Comparison of ENCODE assay signal across 2 cellular contexts in the genomic region with DNA sequence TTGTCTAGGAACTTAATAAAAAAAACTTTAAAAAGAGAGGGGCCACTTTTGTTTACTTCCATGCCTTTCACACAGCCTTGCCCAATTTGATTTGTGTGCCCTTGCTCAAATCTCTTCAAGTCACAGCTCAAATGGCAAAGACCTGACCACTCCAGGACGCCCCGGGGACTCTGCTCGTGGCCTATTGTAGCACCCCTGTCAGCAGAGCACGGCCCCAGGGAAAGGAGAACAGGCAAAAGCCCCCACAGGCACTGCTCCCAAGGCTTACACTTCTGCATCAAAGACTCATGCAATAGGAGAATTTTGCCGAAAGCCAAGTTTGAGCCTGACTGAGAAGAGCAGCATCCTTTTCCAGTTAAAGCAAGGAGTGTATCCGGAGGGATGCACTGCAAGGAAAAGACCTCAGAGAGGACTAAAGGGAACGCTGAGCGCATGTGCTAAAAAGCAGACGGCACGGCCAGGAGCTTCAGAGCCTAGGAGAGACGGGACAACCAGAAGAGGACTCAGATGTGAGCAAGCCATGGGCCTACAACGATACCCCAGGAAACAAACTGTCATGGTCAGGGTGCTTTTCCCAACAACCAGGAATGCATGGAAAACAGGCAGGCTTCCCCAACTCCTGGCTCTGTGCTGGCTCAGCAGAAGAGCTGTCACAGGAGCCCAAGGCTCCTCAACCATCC.
TF ChIP-seq lines count a peak whose summit lies in the region.

No MANE protein-coding gene starts in this region.

TF ChIP-seq in GM12878, 131 proteins besides CTCF, POLR2A, EP300 and RAD21:
- no peak for TF ChIP-seq ZNF274 (IDR thresholded peaks at IDR 0.05; ENCODE audit: insufficient read depth, insufficient read length)
- no peak for TF ChIP-seq SMARCA5 (IDR thresholded peaks at IDR 0.05)
- TF ChIP-seq, protein P1, sequence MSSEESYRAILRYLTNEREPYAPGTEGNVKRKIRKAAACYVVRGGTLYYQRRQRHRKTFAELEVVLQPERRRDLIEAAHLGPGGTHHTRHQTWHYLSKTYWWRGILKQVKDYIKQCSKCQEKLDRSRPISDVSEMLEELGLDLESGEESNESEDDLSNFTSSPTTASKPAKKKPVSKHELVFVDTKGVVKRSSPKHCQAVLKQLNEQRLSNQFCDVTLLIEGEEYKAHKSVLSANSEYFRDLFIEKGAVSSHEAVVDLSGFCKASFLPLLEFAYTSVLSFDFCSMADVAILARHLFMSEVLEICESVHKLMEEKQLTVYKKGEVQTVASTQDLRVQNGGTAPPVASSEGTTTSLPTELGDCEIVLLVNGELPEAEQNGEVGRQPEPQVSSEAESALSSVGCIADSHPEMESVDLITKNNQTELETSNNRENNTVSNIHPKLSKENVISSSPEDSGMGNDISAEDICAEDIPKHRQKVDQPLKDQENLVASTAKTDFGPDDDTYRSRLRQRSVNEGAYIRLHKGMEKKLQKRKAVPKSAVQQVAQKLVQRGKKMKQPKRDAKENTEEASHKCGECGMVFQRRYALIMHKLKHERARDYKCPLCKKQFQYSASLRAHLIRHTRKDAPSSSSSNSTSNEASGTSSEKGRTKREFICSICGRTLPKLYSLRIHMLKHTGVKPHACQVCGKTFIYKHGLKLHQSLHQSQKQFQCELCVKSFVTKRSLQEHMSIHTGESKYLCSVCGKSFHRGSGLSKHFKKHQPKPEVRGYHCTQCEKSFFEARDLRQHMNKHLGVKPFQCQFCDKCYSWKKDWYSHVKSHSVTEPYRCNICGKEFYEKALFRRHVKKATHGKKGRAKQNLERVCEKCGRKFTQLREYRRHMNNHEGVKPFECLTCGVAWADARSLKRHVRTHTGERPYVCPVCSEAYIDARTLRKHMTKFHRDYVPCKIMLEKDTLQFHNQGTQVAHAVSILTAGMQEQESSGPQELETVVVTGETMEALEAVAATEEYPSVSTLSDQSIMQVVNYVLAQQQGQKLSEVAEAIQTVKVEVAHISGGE (CRISPR knock-in tag; IDR thresholded peaks at IDR 0.05) = no peak
- TF ChIP-seq ZNF217 (IDR thresholded peaks at IDR 0.05) = no peak
- TF ChIP-seq MEF2B (IDR thresholded peaks at IDR 0.05; ENCODE audit: partially characterized antibody, poor library complexity, severe bottlenecking) = no peak
- TF ChIP-seq ESRRA (IDR thresholded peaks at IDR 0.05; ENCODE audit: low read length) = no peak
- no peak for TF ChIP-seq SIX5 (IDR thresholded peaks at IDR 0.05; ENCODE audit: low read depth, low read length, severe bottlenecking)
- TF ChIP-seq, protein P2, sequence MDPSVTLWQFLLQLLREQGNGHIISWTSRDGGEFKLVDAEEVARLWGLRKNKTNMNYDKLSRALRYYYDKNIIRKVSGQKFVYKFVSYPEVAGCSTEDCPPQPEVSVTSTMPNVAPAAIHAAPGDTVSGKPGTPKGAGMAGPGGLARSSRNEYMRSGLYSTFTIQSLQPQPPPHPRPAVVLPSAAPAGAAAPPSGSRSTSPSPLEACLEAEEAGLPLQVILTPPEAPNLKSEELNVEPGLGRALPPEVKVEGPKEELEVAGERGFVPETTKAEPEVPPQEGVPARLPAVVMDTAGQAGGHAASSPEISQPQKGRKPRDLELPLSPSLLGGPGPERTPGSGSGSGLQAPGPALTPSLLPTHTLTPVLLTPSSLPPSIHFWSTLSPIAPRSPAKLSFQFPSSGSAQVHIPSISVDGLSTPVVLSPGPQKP (IDR thresholded peaks at IDR 0.05; ENCODE audit: low read depth, low read length) = no peak

TF ChIP-seq in HEK293T, 16 proteins besides CTCF, POLR2A, EP300 and RAD21 (continued from another document):
- no peak for TF ChIP-seq ELF4 (IDR thresholded peaks at IDR 0.05)
- no peak for TF ChIP-seq HDGF (IDR thresholded peaks at IDR 0.05; ENCODE audit: borderline replicate concordance)
- TF ChIP-seq, protein P3, sequence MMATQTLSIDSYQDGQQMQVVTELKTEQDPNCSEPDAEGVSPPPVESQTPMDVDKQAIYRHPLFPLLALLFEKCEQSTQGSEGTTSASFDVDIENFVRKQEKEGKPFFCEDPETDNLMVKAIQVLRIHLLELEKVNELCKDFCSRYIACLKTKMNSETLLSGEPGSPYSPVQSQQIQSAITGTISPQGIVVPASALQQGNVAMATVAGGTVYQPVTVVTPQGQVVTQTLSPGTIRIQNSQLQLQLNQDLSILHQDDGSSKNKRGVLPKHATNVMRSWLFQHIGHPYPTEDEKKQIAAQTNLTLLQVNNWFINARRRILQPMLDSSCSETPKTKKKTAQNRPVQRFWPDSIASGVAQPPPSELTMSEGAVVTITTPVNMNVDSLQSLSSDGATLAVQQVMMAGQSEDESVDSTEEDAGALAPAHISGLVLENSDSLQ (IDR thresholded peaks at IDR 0.05) = no peak
- TF ChIP-seq ARNT (IDR thresholded peaks at IDR 0.05) = no peak
- TF ChIP-seq ZNF384 (IDR thresholded peaks at IDR 0.05) = no peak
- no peak for TF ChIP-seq LEF1 (IDR thresholded peaks at IDR 0.05; ENCODE audit: borderline replicate concordance)
- no peak for TF ChIP-seq TARDBP (IDR thresholded peaks at IDR 0.05)
- TF ChIP-seq FOXM1 (IDR thresholded peaks at IDR 0.05; ENCODE audit: borderline replicate concordance) = no peak
- no peak for TF ChIP-seq NFRKB (IDR thresholded peaks at IDR 0.05)
TF ChIP-seq in HEK293T: peak in this region for 0.
